26 cellular contexts compared by ENCODE assay signal in the genomic region with DNA sequence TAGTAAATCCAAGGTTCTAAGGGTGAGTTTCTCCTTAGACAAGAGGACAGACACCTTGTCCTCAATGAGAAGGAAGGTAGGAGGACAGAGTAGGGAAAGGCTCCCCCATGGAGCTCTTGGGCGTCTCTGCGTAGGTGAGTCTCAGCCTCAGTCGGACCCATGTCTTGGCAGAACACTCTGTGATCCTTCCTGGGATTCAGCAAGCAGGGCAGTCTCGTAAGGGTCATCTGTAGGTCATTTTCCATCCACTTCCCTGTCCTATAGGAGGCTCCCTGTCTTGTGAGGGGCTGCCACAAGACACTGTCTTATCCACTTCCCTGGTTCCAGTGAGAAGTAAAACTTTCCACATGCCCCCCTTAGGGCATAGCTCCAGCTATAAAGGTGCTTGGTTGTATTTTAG.
"Had no signal": no experiment of that assay in that cellular context is flagged by ENCODE, and none has a peak within 500 bp of the region (broad histone marks: within the 10 kb centered on the region; RNA-seq: fewer than 3 reads in every experiment).

No MANE protein-coding gene starts in this region.

- ATAC-seq: activated T-helper 17 cell treated with anti-CD3 and anti-CD28 coated beads, Interleukin-2, amount 50 U/mL, for 72 hours; Panc1; Right ventricle myocardium inferior had no signal

- DNase-seq: activated CD4-positive, alpha-beta memory T cell treated with anti-CD3 and anti-CD28 coated beads for 36 hours; activated CD4-positive, alpha-beta T cell treated with anti-CD3 and anti-CD28 coated beads, Interleukin-2, amount 10 ng/mL, durations not matched to agents 7 days and 5 days; activated CD4-positive, CD25-positive, alpha-beta regulatory T cell; activated CD8-positive, alpha-beta memory T cell treated with anti-CD3 and anti-CD28 coated beads for 24 hours; activated gamma-delta T cell; activated naive CD4-positive, alpha-beta T cell treated with anti-CD3 and anti-CD28 coated beads for 36 hours; activated T-cell treated with anti-CD3 and anti-CD28 coated beads for 4 hours; activated T-cell treated with anti-CD3 and anti-CD28 coated beads, Interleukin-2, amount 50 U/mL, for 48 hours; amygdala; NCI-H1092; NCI-H1417; NCI-H1930; NCI-H2171; NCI-H226; NCI-H526; NCI-H774; RPMI8226; T-helper 1 cell had no signal

- H3K27ac ChIP-seq: KMS-11, SK-N-MC, VCaP had no signal

- H3K36me3 Mint-ChIP-seq: activated CD4-positive, alpha-beta memory T cell treated with anti-CD3 and anti-CD28 coated beads for 36 hours; activated naive CD8-positive, alpha-beta T cell had no signal

- H3K27ac Mint-ChIP-seq: activated CD4-positive, alpha-beta memory T cell treated with anti-CD3 and anti-CD28 coated beads for 36 hours; activated CD4-positive, alpha-beta T cell treated with anti-CD3 and anti-CD28 coated beads, Interleukin-2, amount 10 ng/mL, durations not matched to agents 7 days and 5 days; activated naive CD4-positive, alpha-beta T cell treated with anti-CD3 and anti-CD28 coated beads for 36 hours; activated naive CD8-positive, alpha-beta T cell; activated T-helper 17 cell treated with anti-CD3 and anti-CD28 coated beads, Interleukin-2, amount 50 U/mL, for 72 hours; IgD-negative memory B cell had no signal

- H3K4me3 Mint-ChIP-seq: activated CD4-positive, alpha-beta memory T cell treated with anti-CD3 and anti-CD28 coated beads for 36 hours; activated CD4-positive, alpha-beta T cell treated with anti-CD3 and anti-CD28 coated beads, Interleukin-2, amount 10 ng/mL, durations not matched to agents 7 days and 5 days; activated naive CD4-positive, alpha-beta T cell treated with anti-CD3 and anti-CD28 coated beads for 36 hours; activated naive CD8-positive, alpha-beta T cell; activated T-helper 17 cell treated with anti-CD3 and anti-CD28 coated beads, Interleukin-2, amount 50 U/mL, for 72 hours had no signal

- H3K4me1 Mint-ChIP-seq: activated CD4-positive, alpha-beta T cell treated with anti-CD3 and anti-CD28 coated beads, Interleukin-2, amount 10 ng/mL, durations not matched to agents 7 days and 5 days; activated T-helper 17 cell treated with anti-CD3 and anti-CD28 coated beads, Interleukin-2, amount 50 U/mL, for 72 hours; IgD-negative memory B cell had no signal

- H3K4me3 ChIP-seq: SK-N-MC had no signal
